Comparison of ENCODE assay signal across 6 cellular contexts in the genomic region with DNA sequence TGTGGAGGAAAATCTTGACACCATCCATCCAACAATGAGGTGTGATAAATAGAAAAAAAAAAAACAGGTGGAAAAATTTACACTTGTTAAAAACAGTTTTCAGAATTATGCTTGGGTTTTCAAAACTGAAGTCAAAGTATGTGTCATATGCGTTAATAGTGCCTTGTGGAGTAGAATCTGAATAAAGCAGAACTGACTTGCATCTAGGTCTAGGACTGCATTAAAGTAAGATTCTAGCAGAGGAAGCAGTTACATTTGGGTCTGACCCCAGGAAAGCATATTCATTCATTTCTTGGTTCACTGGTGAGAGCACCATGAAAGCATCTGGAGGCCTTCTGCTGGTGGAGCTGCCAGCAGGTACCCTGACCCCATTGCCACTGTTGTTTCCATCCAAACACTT.
"Had no signal": no experiment of that assay in that cellular context is flagged by ENCODE, and none has a peak within 500 bp of the region (broad histone marks: within the 10 kb centered on the region; RNA-seq: fewer than 3 reads in every experiment).

No MANE protein-coding gene starts in this region.

- H3K4me3 Mint-ChIP-seq: HFFc6 had no signal

- ATAC-seq: HCT116 had no signal

- H3K27ac Mint-ChIP-seq: HFFc6 had no signal

- DNase-seq: GM23248, GOT3, H7, HFFc6, IMR-90 had no signal

- H3K9me3 Mint-ChIP-seq: HFFc6 had no signal
